ENCODE assay signal across 3 cellular contexts in the genomic region with DNA sequence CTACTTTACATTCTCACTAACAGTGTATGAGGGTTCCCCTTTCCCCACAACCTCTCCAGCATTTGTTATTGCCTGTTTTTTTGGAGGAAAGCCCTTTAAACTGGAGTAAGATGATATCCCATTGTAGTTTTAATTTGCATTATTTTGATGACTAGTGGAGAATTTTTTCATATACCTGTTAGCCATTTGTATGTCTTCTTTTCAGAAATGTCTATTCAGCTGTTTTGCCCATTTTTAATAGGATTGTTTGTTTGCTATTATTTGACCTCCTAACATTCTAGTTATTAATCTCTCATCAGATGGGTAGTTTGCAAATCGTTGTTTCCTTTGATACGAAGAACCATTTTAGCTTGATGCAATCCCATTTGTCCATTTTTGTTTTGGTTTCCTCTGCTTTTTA.
TF ChIP-seq lines count a peak whose summit lies in the region.

No MANE protein-coding gene starts in this region.

TF ChIP-seq in HepG2, 621 proteins besides CTCF, POLR2A, EP300 and RAD21:
- TF ChIP-seq CHCHD3 (CRISPR knock-in tag; IDR thresholded peaks at IDR 0.05) (no peak), MAFF (IDR thresholded peaks at IDR 0.05; ENCODE audit: low read depth, low read length) (peak; percentile 86), MAFK (conservative IDR thresholded peaks at IDR 0.05 in 1 of 2, IDR thresholded peaks at IDR 0.05 in 1 of 2; ENCODE audit: low read length in 2 of 2) (peak; percentile 79 to 89; a peak in 3 of 4 replicates)
TF ChIP-seq in HepG2: peak in this region for 2.

TF ChIP-seq in IMR-90, 13 proteins besides CTCF, POLR2A, EP300 and RAD21:
- peak; percentile 76 for TF ChIP-seq MAFK (IDR thresholded peaks at IDR 0.05; ENCODE audit: low read depth, low read length)
- TF ChIP-seq RCOR1 (IDR thresholded peaks at IDR 0.05; ENCODE audit: insufficient replicate concordance, low read length) = no peak

TF ChIP-seq in K562, 482 proteins besides CTCF, POLR2A, EP300 and RAD21:
- no peak for TF ChIP-seq BCLAF1 (IDR thresholded peaks at IDR 0.05; ENCODE audit: borderline replicate concordance in 1 of 2, control insufficient read depth in 1 of 2, low read depth in 2 of 2, low read length in 1 of 2)
- peak; percentile 69; the same call in 1 of the 2 replicates for TF ChIP-seq MAFK (IDR thresholded peaks at IDR 0.05; ENCODE audit: low read length)
- no peak for TF ChIP-seq MYC (IDR thresholded peaks at IDR 0.05; ENCODE audit: low read depth, low read length)
- no peak for TF ChIP-seq MYC (CRISPR knock-in tag; IDR thresholded peaks at IDR 0.05; ENCODE audit: borderline replicate concordance, low read depth)
- TF ChIP-seq MAFG (tag; conservative IDR thresholded peaks at IDR 0.05) = peak; percentile 82
- no peak for TF ChIP-seq CREM (IDR thresholded peaks at IDR 0.05; ENCODE audit: low read depth)
- TF ChIP-seq HOXB6 (CRISPR knock-in tag; IDR thresholded peaks at IDR 0.05; ENCODE audit: borderline replicate concordance) = no peak
- TF ChIP-seq MAFF (IDR thresholded peaks at IDR 0.05; ENCODE audit: low read length) = peak; percentile 63; the same call in 1 of the 2 replicates
- no peak for TF ChIP-seq DDX20 (tag; IDR thresholded peaks at IDR 0.05; ENCODE audit: low read depth)
- TF ChIP-seq HINFP (tag; conservative IDR thresholded peaks at IDR 0.05; ENCODE audit: low read depth) = no peak
- peak; percentile 90 for TF ChIP-seq C11orf30 (IDR thresholded peaks at IDR 0.05; ENCODE audit: low read depth)
- TF ChIP-seq ZFP36 (IDR thresholded peaks at IDR 0.05; ENCODE audit: low read depth, low read length, partially characterized antibody) = no peak
- TF ChIP-seq, protein P1, sequence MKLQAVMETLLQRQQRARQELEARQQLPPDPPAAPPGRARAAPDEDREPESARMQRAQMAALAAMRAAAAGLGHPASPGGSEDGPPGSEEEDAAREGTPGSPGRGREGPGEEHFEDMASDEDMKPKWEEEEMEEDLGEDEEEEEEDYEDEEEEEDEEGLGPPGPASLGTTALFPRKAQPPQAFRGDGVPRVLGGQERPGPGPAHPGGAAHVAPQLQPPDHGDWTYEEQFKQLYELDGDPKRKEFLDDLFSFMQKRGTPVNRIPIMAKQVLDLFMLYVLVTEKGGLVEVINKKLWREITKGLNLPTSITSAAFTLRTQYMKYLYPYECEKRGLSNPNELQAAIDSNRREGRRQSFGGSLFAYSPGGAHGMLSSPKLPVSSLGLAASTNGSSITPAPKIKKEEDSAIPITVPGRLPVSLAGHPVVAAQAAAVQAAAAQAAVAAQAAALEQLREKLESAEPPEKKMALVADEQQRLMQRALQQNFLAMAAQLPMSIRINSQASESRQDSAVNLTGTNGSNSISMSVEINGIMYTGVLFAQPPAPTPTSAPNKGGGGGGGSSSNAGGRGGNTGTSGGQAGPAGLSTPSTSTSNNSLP (IDR thresholded peaks at IDR 0.05; ENCODE audit: borderline replicate concordance, low read depth, low read length) = no peak
- TF ChIP-seq, protein P2, sequence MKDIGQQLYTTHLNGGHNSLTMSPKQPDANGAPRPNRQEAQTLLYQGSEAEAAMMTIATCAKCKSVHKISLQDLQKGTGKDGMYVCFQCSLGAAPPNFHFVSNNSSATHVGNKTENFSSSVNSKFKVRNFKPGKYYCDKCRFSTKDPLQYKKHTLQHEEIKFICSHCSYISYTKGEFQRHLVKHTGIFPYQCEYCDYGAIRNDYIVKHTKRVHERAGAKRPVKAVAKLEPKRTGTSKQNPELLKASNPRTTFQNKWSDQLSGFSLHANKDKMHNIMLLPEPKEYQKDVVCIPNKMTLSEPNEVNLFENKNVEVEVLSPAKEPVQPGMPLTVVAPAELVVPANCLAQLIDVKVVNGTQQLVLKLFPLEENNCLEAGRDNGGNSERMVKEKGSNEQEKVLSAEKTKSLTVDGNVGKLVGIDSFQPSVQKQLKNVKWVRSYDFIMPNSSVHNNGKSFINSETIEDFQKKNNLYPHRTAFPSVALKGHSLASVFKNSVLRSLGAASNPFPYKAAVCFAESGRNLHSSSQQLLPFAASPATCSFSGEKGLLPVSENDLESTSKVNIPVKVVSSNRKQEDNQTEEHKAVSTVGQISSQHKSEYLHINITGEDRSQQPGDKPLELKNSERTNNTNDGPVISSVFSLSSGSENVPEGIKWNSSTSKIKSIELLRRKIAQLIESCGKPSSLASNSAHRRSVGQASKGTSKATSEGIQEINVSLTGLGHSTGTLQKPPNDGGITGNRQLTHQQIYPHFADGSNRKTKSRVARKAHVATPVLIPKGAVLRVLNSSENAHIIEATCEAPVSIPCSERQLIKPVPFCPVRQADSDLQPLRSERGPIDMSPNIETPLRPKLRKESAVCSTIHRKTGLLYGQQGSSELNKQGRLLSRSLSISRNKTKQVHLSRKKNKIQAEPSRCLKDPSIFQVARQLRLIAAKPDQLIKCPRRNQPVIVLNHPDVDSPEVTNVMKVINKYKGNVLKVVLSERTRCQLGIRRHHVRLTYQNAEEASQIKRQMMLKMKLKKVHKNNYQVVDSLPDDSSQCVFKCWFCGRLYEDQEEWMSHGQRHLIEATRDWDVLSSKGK (CRISPR knock-in tag; IDR thresholded peaks at IDR 0.05) = no peak
- TF ChIP-seq ZC3H11A (IDR thresholded peaks at IDR 0.05; ENCODE audit: low read depth, low read length) = no peak
- TF ChIP-seq ZNF668 (CRISPR knock-in tag; IDR thresholded peaks at IDR 0.05) = no peak
- TF ChIP-seq PRDM10 (IDR thresholded peaks at IDR 0.05; ENCODE audit: partially characterized antibody) = no peak
- TF ChIP-seq CBX8 (IDR thresholded peaks at IDR 0.05; ENCODE audit: borderline replicate concordance, extremely low read depth, low read depth, low read length, poor library complexity, severe bottlenecking) = no peak
- TF ChIP-seq SNRNP70 (optimal IDR thresholded peaks at IDR 0.05; ENCODE audit: low read depth, low read length) = no peak
- no peak for TF ChIP-seq IFI16 (CRISPR knock-in tag; IDR thresholded peaks at IDR 0.05)
- TF ChIP-seq, protein P3, sequence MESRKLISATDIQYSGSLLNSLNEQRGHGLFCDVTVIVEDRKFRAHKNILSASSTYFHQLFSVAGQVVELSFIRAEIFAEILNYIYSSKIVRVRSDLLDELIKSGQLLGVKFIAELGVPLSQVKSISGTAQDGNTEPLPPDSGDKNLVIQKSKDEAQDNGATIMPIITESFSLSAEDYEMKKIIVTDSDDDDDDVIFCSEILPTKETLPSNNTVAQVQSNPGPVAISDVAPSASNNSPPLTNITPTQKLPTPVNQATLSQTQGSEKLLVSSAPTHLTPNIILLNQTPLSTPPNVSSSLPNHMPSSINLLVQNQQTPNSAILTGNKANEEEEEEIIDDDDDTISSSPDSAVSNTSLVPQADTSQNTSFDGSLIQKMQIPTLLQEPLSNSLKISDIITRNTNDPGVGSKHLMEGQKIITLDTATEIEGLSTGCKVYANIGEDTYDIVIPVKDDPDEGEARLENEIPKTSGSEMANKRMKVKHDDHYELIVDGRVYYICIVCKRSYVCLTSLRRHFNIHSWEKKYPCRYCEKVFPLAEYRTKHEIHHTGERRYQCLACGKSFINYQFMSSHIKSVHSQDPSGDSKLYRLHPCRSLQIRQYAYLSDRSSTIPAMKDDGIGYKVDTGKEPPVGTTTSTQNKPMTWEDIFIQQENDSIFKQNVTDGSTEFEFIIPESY (CRISPR knock-in tag; IDR thresholded peaks at IDR 0.05) = no peak
- TF ChIP-seq ZNF124 (CRISPR knock-in tag; IDR thresholded peaks at IDR 0.05) = no peak
- TF ChIP-seq, protein P4, sequence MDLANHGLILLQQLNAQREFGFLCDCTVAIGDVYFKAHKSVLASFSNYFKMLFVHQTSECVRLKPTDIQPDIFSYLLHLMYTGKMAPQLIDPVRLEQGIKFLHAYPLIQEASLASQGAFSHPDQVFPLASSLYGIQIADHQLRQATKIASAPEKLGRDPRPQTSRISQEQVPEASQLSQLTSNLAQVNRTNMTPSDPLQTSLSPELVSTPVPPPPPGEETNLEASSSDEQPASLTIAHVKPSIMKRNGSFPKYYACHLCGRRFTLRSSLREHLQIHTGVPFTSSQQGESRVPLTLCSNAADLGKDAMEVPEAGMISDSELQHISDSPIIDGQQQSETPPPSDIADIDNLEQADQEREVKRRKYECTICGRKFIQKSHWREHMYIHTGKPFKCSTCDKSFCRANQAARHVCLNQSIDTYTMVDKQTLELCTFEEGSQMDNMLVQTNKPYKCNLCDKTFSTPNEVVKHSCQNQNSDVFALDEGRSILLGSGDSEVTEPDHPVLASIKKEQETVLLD (IDR thresholded peaks at IDR 0.05) = no peak
- TF ChIP-seq HDAC2 (IDR thresholded peaks at IDR 0.05) = no peak
- no peak for TF ChIP-seq TCF7L2 (IDR thresholded peaks at IDR 0.05; ENCODE audit: low read depth, low read length)
- TF ChIP-seq RBFOX2 (IDR thresholded peaks at IDR 0.05; ENCODE audit: low read depth, low read length) = no peak
- TF ChIP-seq MCM5 (IDR thresholded peaks at IDR 0.05; ENCODE audit: low read depth) = no peak
- TF ChIP-seq ZNF316 (IDR thresholded peaks at IDR 0.05) = peak; percentile 95
